Comparison of ENCODE assay signal across 28 cellular contexts in the genomic region with DNA sequence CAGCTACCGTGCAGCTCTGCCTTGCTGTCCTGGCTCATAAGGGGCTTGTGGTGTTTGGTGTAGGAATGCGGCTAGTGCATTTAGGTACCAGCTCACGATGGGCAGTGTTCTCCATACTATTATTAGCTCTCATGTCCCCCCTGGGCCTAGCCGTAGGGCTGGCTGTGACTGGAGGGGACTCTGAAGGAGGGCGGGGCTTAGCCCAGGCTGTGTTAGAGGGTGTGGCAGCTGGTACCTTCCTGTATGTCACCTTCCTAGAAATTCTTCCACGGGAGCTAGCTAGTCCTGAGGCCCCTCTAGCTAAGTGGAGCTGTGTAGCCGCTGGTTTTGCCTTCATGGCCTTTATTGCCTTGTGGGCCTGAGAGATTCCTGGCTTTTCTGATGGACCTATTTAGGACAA. TPM values are rescaled to one million over a fixed set of nuclear protein-coding genes. Genes with fewer than 3 reads are reported as not detected.
"Had no signal": no experiment of that assay in that cellular context is flagged by ENCODE, and none has a peak within 500 bp of the region (broad histone marks: within the 10 kb centered on the region; RNA-seq: fewer than 3 reads in every experiment).

No MANE protein-coding gene starts in this region.

- FAIRE-seq: bronchial epithelial cell, TTC549 had no signal

- H3K27me3 ChIP-seq: ascending aorta, body of pancreas had no signal

- H3K27me3 Mint-ChIP-seq: activated CD4-positive, alpha-beta T cell treated with anti-CD3 and anti-CD28 coated beads for 36 hours; activated naive CD4-positive, alpha-beta T cell treated with anti-CD3 and anti-CD28 coated beads, Interleukin-2, amount 50 U/mL, for 24 hours had no signal

- H3K9me3 ChIP-seq: ascending aorta, body of pancreas had no signal

- H3K4me3 ChIP-seq: ascending aorta, body of pancreas had no signal

- H3K27ac Mint-ChIP-seq: activated CD4-positive, alpha-beta T cell treated with anti-CD3 and anti-CD28 coated beads for 36 hours; activated CD8-positive, alpha-beta T cell treated with anti-CD3 and anti-CD28 coated beads, Interleukin-2, amount 10 ng/mL, durations not matched to agents 7 days and 5 days; activated naive CD4-positive, alpha-beta T cell treated with anti-CD3 and anti-CD28 coated beads, Interleukin-2, amount 50 U/mL, for 24 hours; activated T-helper 1 cell treated with anti-CD3 and anti-CD28 coated beads, Interleukin-12 subunit alpha, Interleukin-12 subunit beta, Interleukin-2, Interleukin-4 antibody, amounts not matched to agents 30 ng/mL and 10 ng/mL and 1 ng/mL, durations not matched to agents 14 hours and 24 hours and 36 hours had no signal

- H3K9me3 Mint-ChIP-seq: activated naive CD4-positive, alpha-beta T cell treated with anti-CD3 and anti-CD28 coated beads, Interleukin-2, amount 50 U/mL, for 24 hours; activated T-helper 1 cell treated with anti-CD3 and anti-CD28 coated beads, Interleukin-12 subunit alpha, Interleukin-12 subunit beta, Interleukin-2, Interleukin-4 antibody, amounts not matched to agents 30 ng/mL and 10 ng/mL and 1 ng/mL, durations not matched to agents 14 hours and 24 hours and 36 hours had no signal

- ATAC-seq: activated CD4-positive, alpha-beta T cell treated with anti-CD3 and anti-CD28 coated beads for 36 hours; activated CD8-positive, alpha-beta T cell treated with anti-CD3 and anti-CD28 coated beads, Interleukin-2, amount 10 ng/mL, durations not matched to agents 7 days and 5 days; body of pancreas had no signal

- H3K4me3 Mint-ChIP-seq: activated CD4-positive, alpha-beta T cell treated with anti-CD3 and anti-CD28 coated beads for 36 hours; activated CD8-positive, alpha-beta T cell treated with anti-CD3 and anti-CD28 coated beads, Interleukin-2, amount 10 ng/mL, durations not matched to agents 7 days and 5 days; activated naive CD4-positive, alpha-beta T cell treated with anti-CD3 and anti-CD28 coated beads, Interleukin-2, amount 50 U/mL, for 24 hours; activated T-helper 1 cell treated with anti-CD3 and anti-CD28 coated beads, Interleukin-12 subunit alpha, Interleukin-12 subunit beta, Interleukin-2, Interleukin-4 antibody, amounts not matched to agents 30 ng/mL and 10 ng/mL and 1 ng/mL, durations not matched to agents 14 hours and 24 hours and 36 hours had no signal

- H3K4me1 ChIP-seq: ascending aorta, body of pancreas had no signal

- H3K27ac ChIP-seq: ascending aorta, body of pancreas had no signal

- DNase-seq: activated CD4-positive, alpha-beta T cell treated with anti-CD3 and anti-CD28 coated beads for 36 hours; activated CD8-positive, alpha-beta memory T cell treated with anti-CD3 and anti-CD28 coated beads, Interleukin-2, amount 50 U/mL, for 48 hours; activated CD8-positive, alpha-beta T cell treated with anti-CD3 and anti-CD28 coated beads, Interleukin-2, amount 10 ng/mL, durations not matched to agents 7 days and 5 days; activated effector memory CD4-positive, alpha-beta T cell treated with Interleukin-2 at 50 U/mL for 16 hours; activated naive CD4-positive, alpha-beta T cell; activated T-cell treated with anti-CD3 and anti-CD28 coated beads, Interleukin-2, amount 50 U/mL, for 1 hour; amniotic stem cell; body of pancreas; central memory CD4-positive, alpha-beta T cell; MM.1S; NCI-H1105; NCI-H1436; NCI-H1694 treated with DMSO at 0.1 percent for 48 hours; NCI-H2029 treated with DMSO at 0.1 percent for 48 hours; NCI-H345; NCI-H510A; NCI-H526 treated with DMSO at 0.1 percent for 48 hours; NCI-H82; SIG-M5; T-helper 2 cell; T1000 had no signal

RNA-seq across cellular contexts. Expression of a gene that starts 2.1 kb away (rescaled TPM):
- total RNA-seq: activated CD8-positive, alpha-beta T cell treated with anti-CD3 and anti-CD28 coated beads, Interleukin-2, amount 10 ng/mL, durations not matched to agents 7 days and 5 days; ascending aorta; body of pancreas had no signal

RNA-seq across cellular contexts. Expression of a gene that starts 23.6 kb away (rescaled TPM):
- total RNA-seq: OCI-LY7 had no signal

RNA-seq across cellular contexts. Expression of a gene that starts 28.8 kb away (rescaled TPM):
- total RNA-seq: activated CD4-positive, alpha-beta T cell treated with anti-CD3 and anti-CD28 coated beads for 36 hours; activated CD8-positive, alpha-beta T cell treated with anti-CD3 and anti-CD28 coated beads, Interleukin-2, amount 10 ng/mL, durations not matched to agents 7 days and 5 days; activated T-helper 1 cell treated with anti-CD3 and anti-CD28 coated beads, Interleukin-12 subunit alpha, Interleukin-12 subunit beta, Interleukin-2, Interleukin-4 antibody, amounts not matched to agents 30 ng/mL and 10 ng/mL and 1 ng/mL, durations not matched to agents 14 hours and 24 hours and 36 hours; ascending aorta; bronchial epithelial cell; OCI-LY7; RPMI7951 had no signal

RNA-seq across cellular contexts. Expression of a gene that starts 33.4 kb away (rescaled TPM):
- total RNA-seq: activated CD4-positive, alpha-beta T cell treated with anti-CD3 and anti-CD28 coated beads for 36 hours; activated CD8-positive, alpha-beta T cell treated with anti-CD3 and anti-CD28 coated beads, Interleukin-2, amount 10 ng/mL, durations not matched to agents 7 days and 5 days; activated T-helper 1 cell treated with anti-CD3 and anti-CD28 coated beads, Interleukin-12 subunit alpha, Interleukin-12 subunit beta, Interleukin-2, Interleukin-4 antibody, amounts not matched to agents 30 ng/mL and 10 ng/mL and 1 ng/mL, durations not matched to agents 14 hours and 24 hours and 36 hours; ascending aorta; body of pancreas; bronchial epithelial cell; OCI-LY7; RPMI7951 had no signal
